Comparison of ENCODE assay signal across 12 cellular contexts in genomic region chr5:5335708-5336211, GRCh38.
DNase-seq lines count a peak whose midpoint lies in the region; ATAC-seq, FAIRE-seq and TF ChIP-seq lines count a peak whose summit lies in the region.
"Had no signal": no experiment of that assay in that cellular context is flagged by ENCODE, and none has a peak within 500 bp of the region (broad histone marks: within the 10 kb centered on the region; RNA-seq: fewer than 3 reads in every experiment).

No MANE protein-coding gene starts in this region.

- no peaks in the 10 kb centered on the region for H3K9me3 ChIP-seq in keratinocyte (ENCODE audit: control insufficient read depth, low read depth, low read length)
- H3K9me3 ChIP-seq: heart right ventricle had no signal

- H3K27ac ChIP-seq in keratinocyte (ENCODE audit: control insufficient read depth, insufficient read depth, low read length), result peak overlapping the region; percentile 38
- H3K27ac ChIP-seq: heart right ventricle had no signal

- H3K4me2 ChIP-seq in keratinocyte (ENCODE audit: control insufficient read depth, extremely low read depth, insufficient read depth, low read depth, low read length), result peak overlapping the region; percentile 67

- no peak for TF ChIP-seq CTCF in keratinocyte (optimal IDR thresholded peaks at IDR 0.05 in 1 of 3, IDR thresholded peaks at IDR 0.05 in 1 of 3, conservative IDR thresholded peaks at IDR 0.05 in 1 of 3; ENCODE audit: extremely low read depth in 1 of 3, insufficient read depth in 2 of 3, low read length in 3 of 3)

- H3K36me3 ChIP-seq in keratinocyte (ENCODE audit: control insufficient read depth in 2 of 2, extremely low read depth in 1 of 2, insufficient read depth in 2 of 2, low read length in 2 of 2), result no peaks in the 10 kb centered on the region
- H3K36me3 ChIP-seq: heart right ventricle had no signal

- dilution Hi-C loops in keratinocyte (cut with MboI; ENCODE audit: extremely low pct_ligation_motif_present, low sequenced_read_pairs), result no loop called here

- peaks cover 24% of the 10 kb centered on the region for H3K4me1 ChIP-seq in keratinocyte (ENCODE audit: control insufficient read depth, extremely low read depth, insufficient read depth, low read length)

- H4K20me1 ChIP-seq in keratinocyte (ENCODE audit: control insufficient read depth, extremely low read depth, insufficient read depth, low read length), result no peaks in the 10 kb centered on the region

- H2AFZ ChIP-seq in keratinocyte (ENCODE audit: control insufficient read depth, low read length), result no peak overlapping the region

- DNase-seq in HS-5 (ENCODE audit: low read depth) (peak; percentile 54), astrocyte of the hippocampus (ENCODE audit: low read depth, low spot score) (peak; percentile 84), keratinocyte (ENCODE audit: low read depth, low spot score) (no peak), urothelium cell line (ENCODE audit: low spot score) (peak; percentile 70), Right ventricle myocardium inferior (ENCODE audit: missing footprints) (no peak), amniotic stem cell (lab: John Stamatoyannopoulos, UW) (no peak)
- no peak for DNase-seq in stimulated activated CD4-positive, alpha-beta T cell treated with anti-CD3 and anti-CD28 coated beads, Interleukin-2, amount 100 ng/mL, for 48 hours
- DNase-seq: heart right ventricle; NCI-H1092 treated with DMSO at 0.1 percent for 48 hours; stimulated activated CD4-positive, alpha-beta T cell treated with anti-CD3 and anti-CD28 coated beads, Interleukin-15, amount 100 ng/mL, for 24 hours had no signal

- ATAC-seq in Right ventricle myocardium inferior, result no peak
- ATAC-seq: heart right ventricle; stimulated activated effector memory CD8-positive, alpha-beta T cell treated with anti-CD3 and anti-CD28 coated beads, Interleukin-12 subunit alpha, Interleukin-12 subunit beta, amount 100 ng/mL, for 72 hours had no signal

- peak overlapping the region; percentile 1 for H3K9ac ChIP-seq in keratinocyte (ENCODE audit: control insufficient read depth, extremely low read depth, insufficient read depth, low read length)

- intact Hi-C loops in Right ventricle myocardium inferior (cut with DNase I), result no loop called here

- no peaks in the 10 kb centered on the region for H3K27me3 ChIP-seq in keratinocyte (ENCODE audit: control insufficient read depth, extremely low read depth, insufficient read depth, low read length)
- H3K27me3 ChIP-seq: heart right ventricle had no signal

- no peaks in the 10 kb centered on the region for H3K79me2 ChIP-seq in keratinocyte (ENCODE audit: control insufficient read depth, insufficient read depth, low read length)

- no peak overlapping the region for H3K4me3 ChIP-seq in keratinocyte (ENCODE audit: control insufficient read depth in 2 of 3, extremely low read depth in 1 of 3, insufficient read depth in 2 of 3, low read depth in 1 of 3, low read length in 3 of 3)
- H3K4me3 ChIP-seq: heart right ventricle had no signal

- FAIRE-seq in keratinocyte (lab: Jason Lieb, UNC) (peak; percentile 74), urothelium cell line (lab: Jason Lieb, UNC) (peak; percentile 86)
- FAIRE-seq: H1 had no signal

- no peaks in the 10 kb centered on the region for H3K9me1 ChIP-seq in keratinocyte (ENCODE audit: control insufficient read depth, extremely low read depth, insufficient read depth, low read length)

Comparison
In these comparisons a context has a peak if more than half of its experiments do, and no peak if none do; other contexts are left out.
1. DNase-seq: peak in HS-5 (single experiment), astrocyte of the hippocampus (single experiment) and urothelium cell line (single experiment); none in keratinocyte (single experiment), Right ventricle myocardium inferior (single experiment), amniotic stem cell (single experiment) and stimulated activated CD4-positive, alpha-beta T cell treated with anti-CD3 and anti-CD28 coated beads, Interleukin-2, amount 100 ng/mL, for 48 hours (0 of 2).